Comparison of ENCODE assay signal across 8 cellular contexts in genomic region chr4:680565-680930, GRCh38. TPM values are rescaled to one million over a fixed set of nuclear protein-coding genes. Genes with fewer than 3 reads are reported as not detected.
A peak's percentile ranks its signal among the peaks of the same experiment; 100 is the strongest.
DNase-seq lines count a peak whose midpoint lies in the region; ATAC-seq, FAIRE-seq and TF ChIP-seq lines count a peak whose summit lies in the region.

No MANE protein-coding gene starts in this region.

- TF ChIP-seq POLR2A in A549 (IDR thresholded peaks at IDR 0.05; ENCODE audit: low read length), result no peak

- H3K4me3 ChIP-seq in A549 (peak overlapping the region; percentile 53), astrocyte of the cerebellum (ENCODE audit: low read depth, low read length) (peak overlapping the region; percentile 38), lung (no peak overlapping the region)

- WGBS in A549 (ENCODE audit: missing lambda C conversion rate), result 65% methylated on average over 4 of the region's 15 CpGs
- 41 to 71% methylated on average over 15 of the region's 15 CpGs for WGBS in lung, 2 donors

- H3K4me1 ChIP-seq in A549, result peaks cover 12% of the 10 kb centered on the region; the same call in 1 of the 3 replicates
- peaks cover 0 to 16% of the 10 kb centered on the region in 2 donors for H3K4me1 ChIP-seq in lung (ENCODE audit: control insufficient read depth in 2 of 2, insufficient read depth in 2 of 2, low read length in 2 of 2)

- ATAC-seq in A549 (no peak), GM21619 (IDR thresholded peaks at IDR 0.05; ENCODE audit: unreplicated experiment) (peak; percentile 4), lung (ENCODE audit: insufficient read depth, low FRiP score) (peak; percentile 4), GM18511 (IDR thresholded peaks at IDR 0.05; ENCODE audit: unreplicated experiment) (no peak)

- H3K27me3 ChIP-seq in lung (ENCODE audit: control insufficient read depth, insufficient read depth), result no peaks in the 10 kb centered on the region

- DNase-seq in A549 (ENCODE audit: low read depth in 1 of 2, low spot score in 1 of 2), result no peak
- DNase-seq in astrocyte of the cerebellum (ENCODE audit: low read depth), result no peak
- DNase-seq in lung (ENCODE audit: low spot score), result no peak
- DNase-seq in NCI-H1048 (lab: John Stamatoyannopoulos, UW), result no peak
- DNase-seq in kidney glomerular epithelial cell (lab: John Stamatoyannopoulos, UW), result no peak
- no peak for DNase-seq in effector CD4-positive, alpha-beta T cell

- CTCF ChIA-PET in A549 (lab: Yijun Ruan, JAX), result no interaction called here

- no peak for FAIRE-seq in A549 (lab: Jason Lieb, UNC)

- H3K4me2 ChIP-seq in A549, result peak overlapping the region; percentile 95

- H3K9me3 ChIP-seq in A549 (no peaks in the 10 kb centered on the region), lung (ENCODE audit: control insufficient read depth in 2 of 2, insufficient read depth in 1 of 2, low read length in 1 of 2) (no peaks in the 10 kb centered on the region)

- TF ChIP-seq RAD21 in A549 (conservative IDR thresholded peaks at IDR 0.05 in 1 of 2, IDR thresholded peaks at IDR 0.05 in 1 of 2), result no peak

- in situ Hi-C loops in astrocyte of the cerebellum (cut with HindIII; ENCODE audit: low sequenced_read_pairs), result no loop called here

- no peak for TF ChIP-seq EP300 in A549 (IDR thresholded peaks at IDR 0.05)

- TF ChIP-seq CTCF in A549 (IDR thresholded peaks at IDR 0.05), result no peak
- no peak for TF ChIP-seq CTCF in astrocyte of the cerebellum (IDR thresholded peaks at IDR 0.05; ENCODE audit: low read depth, low read length, missing control alignments)
- no peak for TF ChIP-seq CTCF in lung (IDR thresholded peaks at IDR 0.05; ENCODE audit: control extremely low read depth, extremely low read depth)

- POLR2A ChIA-PET in A549 (lab: Yijun Ruan, JAX), result no interaction called here

- no peaks in the 10 kb centered on the region for H3K36me3 ChIP-seq in lung (ENCODE audit: control insufficient read depth in 2 of 2, insufficient read depth in 2 of 2, low read length in 2 of 2)

- H3K27ac ChIP-seq in A549 (peak overlapping the region; percentile 75 to 95; a peak in 4 of 6 replicates), lung (ENCODE audit: low read depth in 1 of 2, low read length in 1 of 2) (no peak overlapping the region)

TF ChIP-seq in A549, 52 proteins besides CTCF, POLR2A, EP300 and RAD21:
- TF ChIP-seq MAFK (IDR thresholded peaks at IDR 0.05; ENCODE audit: partially characterized antibody), result no peak
- no peak for TF ChIP-seq NR3C1 (IDR thresholded peaks at IDR 0.05)
- no peak for TF ChIP-seq RFX5 (IDR thresholded peaks at IDR 0.05)
- no peak for TF ChIP-seq USF2 (IDR thresholded peaks at IDR 0.05)
- no peak for TF ChIP-seq FOXS1 (CRISPR knock-in tag; IDR thresholded peaks at IDR 0.05)
- no peak for TF ChIP-seq PBX3 (IDR thresholded peaks at IDR 0.05)
- TF ChIP-seq CEBPB (IDR thresholded peaks at IDR 0.05), result no peak
- TF ChIP-seq HOXB13 (CRISPR knock-in tag; IDR thresholded peaks at IDR 0.05; ENCODE audit: low read depth), result no peak
- no peak for TF ChIP-seq TFCP2L1 (CRISPR knock-in tag; IDR thresholded peaks at IDR 0.05)

RNA-seq across cellular contexts. Expression of gene MYL5, which starts 6.2 kb away (rescaled TPM):
- polyA plus RNA-seq in A549 (2011; rRNA removed) (7.6 and 8.0 TPM in 2 replicates), A549 (2017; fragmentation: RNase III; extraction: RNeasy Plus Mini Kit Qiagen cat#74134 plus additional on column Dnase treatment) (8.3 to 9.4 TPM (median 8.9 TPM) in 3 replicates), lung (10 to 100 TPM in 1 of 2 donors, 1 to 10 TPM in 1; 5.8 to 15.2 TPM)
- 5.4 and 5.5 TPM in 2 replicates for polyA plus RNA-seq in A549 (2012; cell fraction: cytosol; rRNA removed)
- polyA plus RNA-seq in A549 (2012; cell fraction: nucleus; rRNA removed), result 13.0 and 14.0 TPM in 2 replicates
- polyA minus RNA-seq in A549 (2011; rRNA and poly(A)+ RNA removed), result 5.8 and 6.3 TPM in 2 replicates
- 10 to 100 TPM in 1 of 2 donors, 1 to 10 TPM in 1; 5.6 to 20.0 TPM for total RNA-seq in lung

RNA-seq across cellular contexts. Expression of gene ATP5ME, which starts 6.5 kb away (rescaled TPM):
- polyA plus RNA-seq in A549 (2011; rRNA removed) (198 and 214 TPM in 2 replicates), A549 (2017; fragmentation: RNase III; extraction: RNeasy Plus Mini Kit Qiagen cat#74134 plus additional on column Dnase treatment) (659 to 715 TPM (median 660 TPM) in 3 replicates), lung (100 to 1,000 TPM; 303 to 997 TPM)
- 517 and 900 TPM in 2 replicates for polyA plus RNA-seq in A549 (2012; cell fraction: cytosol; rRNA removed)
- polyA plus RNA-seq in A549 (2012; cell fraction: nucleus; rRNA removed), result 110 and 175 TPM in 2 replicates
- 36.7 and 45.7 TPM in 2 replicates for polyA minus RNA-seq in A549 (2011; rRNA and poly(A)+ RNA removed)
- total RNA-seq in lung, result 100 to 1,000 TPM; 161 to 221 TPM

RNA-seq across cellular contexts. Expression of gene SLC49A3, which starts 8.4 kb away (rescaled TPM):
- polyA plus RNA-seq in A549 (2011; rRNA removed) (0.05 TPM in 1 of 2 replicates, not detected in the other), A549 (2017; fragmentation: RNase III; extraction: RNeasy Plus Mini Kit Qiagen cat#74134 plus additional on column Dnase treatment) (0.09 to 0.12 TPM (median 0.11 TPM) in 3 replicates), lung (10 to 100 TPM; 15.2 to 20.2 TPM)
- 0.07 and 0.14 TPM in 2 replicates for polyA plus RNA-seq in A549 (2012; cell fraction: cytosol; rRNA removed)
- polyA plus RNA-seq in A549 (2012; cell fraction: nucleus; rRNA removed), result 0.54 and 0.67 TPM in 2 replicates
- not detected in 2 replicates for polyA minus RNA-seq in A549 (2011; rRNA and poly(A)+ RNA removed)
- total RNA-seq in lung, result 10 to 100 TPM in 1 of 2 donors, 1 to 10 TPM in 1; 8.2 to 35.1 TPM

RNA-seq across cellular contexts. Expression of gene PCGF3, which starts 25.1 kb away (rescaled TPM):
- polyA plus RNA-seq in A549 (2011; rRNA removed) (21.0 and 21.7 TPM in 2 replicates), A549 (2017; fragmentation: RNase III; extraction: RNeasy Plus Mini Kit Qiagen cat#74134 plus additional on column Dnase treatment) (14.2 to 17.8 TPM (median 15.9 TPM) in 3 replicates), lung (10 to 100 TPM; 29.3 to 40.2 TPM)
- polyA plus RNA-seq in A549 (2012; cell fraction: cytosol; rRNA removed), result 27.8 and 33.5 TPM in 2 replicates
- polyA plus RNA-seq in A549 (2012; cell fraction: nucleus; rRNA removed), result 57.6 and 61.1 TPM in 2 replicates
- 21.3 and 30.7 TPM in 2 replicates for polyA minus RNA-seq in A549 (2011; rRNA and poly(A)+ RNA removed)
- total RNA-seq in lung, result 10 to 100 TPM; 46.5 to 66.8 TPM

RNA-seq across cellular contexts. Expression of gene PDE6B, which starts 55.2 kb away (rescaled TPM):
- polyA plus RNA-seq in A549 (2011; rRNA removed) (not detected in 2 replicates), A549 (2017; fragmentation: RNase III; extraction: RNeasy Plus Mini Kit Qiagen cat#74134 plus additional on column Dnase treatment) (0.03 TPM in 1 of 3 replicates, not detected in the others), lung (1 to 10 TPM; 2.7 to 7.6 TPM)
- not detected in 2 replicates for polyA plus RNA-seq in A549 (2012; cell fraction: cytosol; rRNA removed)
- polyA plus RNA-seq in A549 (2012; cell fraction: nucleus; rRNA removed), result not detected in 2 replicates
- not detected in 2 replicates for polyA minus RNA-seq in A549 (2011; rRNA and poly(A)+ RNA removed)
- 10 to 100 TPM; 16.5 to 24.6 TPM for total RNA-seq in lung

Comparison
In these comparisons a context has a peak if more than half of its experiments do, and no peak if none do; other contexts are left out.
1. ATAC-seq: peak in GM21619 (single experiment) and lung (single experiment); none in A549 (0 of 2) and GM18511 (single experiment).
2. H3K27ac ChIP-seq: peak in A549 (2 of 2); none in lung (0 of 2).
3. RNA of gene SLC49A3, which starts 8.4 kb away (polyA plus RNA-seq): 15.2 to 20.2 TPM in lung; 0.05 to 0.67 TPM in A549; every median in the first group is over 4 times any median in the second.